Comparison of ENCODE assay signal across 8 cellular contexts in the genomic region with DNA sequence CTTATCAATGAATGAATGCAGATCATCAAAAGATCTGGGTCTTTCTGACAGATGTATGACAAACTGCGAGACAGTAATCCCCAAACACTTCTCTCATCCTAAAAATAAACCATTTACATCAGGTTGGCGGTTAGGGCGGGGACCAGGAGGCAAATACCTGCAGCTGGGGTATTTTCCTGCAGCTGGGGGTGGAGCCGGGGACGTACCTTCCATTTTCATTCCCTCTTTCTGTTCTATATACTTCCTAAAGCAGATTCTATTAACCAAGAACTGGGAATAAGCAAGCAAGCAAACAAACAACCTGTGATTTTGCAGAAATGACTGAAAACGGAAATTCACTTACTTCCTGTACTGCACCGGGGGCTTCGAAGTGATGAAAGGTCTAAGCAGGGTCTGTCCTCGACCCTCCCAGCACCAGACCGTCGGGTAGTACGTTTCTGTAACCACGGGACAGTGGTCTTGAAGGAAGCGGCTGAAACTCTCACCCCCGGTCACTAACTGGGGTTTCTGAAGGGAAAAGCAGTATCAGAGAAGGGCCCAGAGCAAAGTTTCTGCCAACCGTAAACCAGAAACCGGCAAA. TPM values are rescaled to one million over a fixed set of nuclear protein-coding genes. Genes with fewer than 3 reads are reported as not detected.
DNase-seq lines count a peak whose midpoint lies in the region; ATAC-seq and TF ChIP-seq lines count a peak whose summit lies in the region.

No MANE protein-coding gene starts in this region.

- DNase-seq in activated gamma-delta T cell treated with Interleukin-2 at 50 U/mL for 16 hours: peak; percentile 11
- no peak for DNase-seq in activated gamma-delta T cell (lab: John Stamatoyannopoulos, UW)
- peak; percentile 74 for DNase-seq in NAMALWA (ENCODE audit: low spot score)
- DNase-seq in activated naive CD4-positive, alpha-beta T cell treated with Interleukin-2 at 50 U/mL for 16 hours: peak; percentile 21
- DNase-seq in smooth muscle cell (lab: John Stamatoyannopoulos, UW; ENCODE audit: unreplicated experiment): no peak
- DNase-seq in islet precursor cell: no peak

- H3K4me1 ChIP-seq in smooth muscle cell (ENCODE audit: low read depth): no peaks in the 10 kb centered on the region

- no peaks in the 10 kb centered on the region for H3K36me3 ChIP-seq in smooth muscle cell (ENCODE audit: low read depth)

- H3K79me2 ChIP-seq in smooth muscle cell (ENCODE audit: low read depth): no peaks in the 10 kb centered on the region

- H3K4me3 ChIP-seq in iPS-11a (ENCODE audit: low read depth, low read length): peak overlapping the region; percentile 66
- peak overlapping the region; percentile 88 for H3K4me3 ChIP-seq in smooth muscle cell

- 8% methylated on average over 17 of the region's 17 CpGs for WGBS in smooth muscle cell (ENCODE audit: low lambda C conversion rate)

- peak overlapping the region; percentile 96 for H2AFZ ChIP-seq in smooth muscle cell (ENCODE audit: low read depth)

- peak overlapping the region; percentile 89 for H3K4me2 ChIP-seq in smooth muscle cell

- H3K27me3 ChIP-seq in smooth muscle cell (ENCODE audit: low read depth): no peaks in the 10 kb centered on the region

- peak overlapping the region; percentile 25 for H3K27ac ChIP-seq in smooth muscle cell (ENCODE audit: low read depth)

- peaks cover 3% of the 10 kb centered on the region for H3F3A ChIP-seq in smooth muscle cell (ENCODE audit: low read depth)

- H3K9ac ChIP-seq in smooth muscle cell (ENCODE audit: low read depth): peak overlapping the region; percentile 51

- TF ChIP-seq CTCF in smooth muscle cell (IDR thresholded peaks at IDR 0.05; ENCODE audit: borderline replicate concordance, insufficient read depth, poor library complexity, severe bottlenecking): no peak

- H4K20me1 ChIP-seq in smooth muscle cell (ENCODE audit: low read depth): no peaks in the 10 kb centered on the region

- ATAC-seq in HG02588 (IDR thresholded peaks at IDR 0.05; ENCODE audit: unreplicated experiment): no peak

- H3K9me3 ChIP-seq in smooth muscle cell (replicated peaks; ENCODE audit: low read depth): no peaks in the 10 kb centered on the region

RNA-seq across cellular contexts. Expression of a gene that starts 1.2 kb away (rescaled TPM):
- total RNA-seq in smooth muscle cell: 6.1 and 6.9 TPM in 2 replicates
- polyA plus RNA-seq in smooth muscle cell: 9.9 and 11.6 TPM in 2 replicates

RNA-seq across cellular contexts. Expression of a gene that starts 37.3 kb away (rescaled TPM):
- total RNA-seq in smooth muscle cell: 69.1 and 96.2 TPM in 2 replicates
- 9.2 and 10.8 TPM in 2 replicates for polyA plus RNA-seq in smooth muscle cell

Comparison
In these comparisons a context has a peak if more than half of its experiments do, and no peak if none do; other contexts are left out.
1. DNase-seq: peak in activated gamma-delta T cell treated with Interleukin-2 at 50 U/mL for 16 hours (single experiment), NAMALWA (single experiment) and activated naive CD4-positive, alpha-beta T cell treated with Interleukin-2 at 50 U/mL for 16 hours (single experiment); none in activated gamma-delta T cell (single experiment), smooth muscle cell (single experiment) and islet precursor cell (single experiment).